ENCODE assay signal across 1 cellular context in genomic region chr5:66440202-66440680, GRCh38.
TF ChIP-seq lines count a peak whose summit lies in the region.

No MANE protein-coding gene starts in this region.

TF ChIP-seq in HEK293, 187 proteins besides CTCF, POLR2A, EP300 and RAD21 (continued from another document):
- TF ChIP-seq ZNF335 (tag by site-specific recombination; conservative IDR thresholded peaks at IDR 0.05): no peak
- no peak for TF ChIP-seq ZNF600 (tag by site-specific recombination; IDR thresholded peaks at IDR 0.05)
- TF ChIP-seq, protein P1, sequence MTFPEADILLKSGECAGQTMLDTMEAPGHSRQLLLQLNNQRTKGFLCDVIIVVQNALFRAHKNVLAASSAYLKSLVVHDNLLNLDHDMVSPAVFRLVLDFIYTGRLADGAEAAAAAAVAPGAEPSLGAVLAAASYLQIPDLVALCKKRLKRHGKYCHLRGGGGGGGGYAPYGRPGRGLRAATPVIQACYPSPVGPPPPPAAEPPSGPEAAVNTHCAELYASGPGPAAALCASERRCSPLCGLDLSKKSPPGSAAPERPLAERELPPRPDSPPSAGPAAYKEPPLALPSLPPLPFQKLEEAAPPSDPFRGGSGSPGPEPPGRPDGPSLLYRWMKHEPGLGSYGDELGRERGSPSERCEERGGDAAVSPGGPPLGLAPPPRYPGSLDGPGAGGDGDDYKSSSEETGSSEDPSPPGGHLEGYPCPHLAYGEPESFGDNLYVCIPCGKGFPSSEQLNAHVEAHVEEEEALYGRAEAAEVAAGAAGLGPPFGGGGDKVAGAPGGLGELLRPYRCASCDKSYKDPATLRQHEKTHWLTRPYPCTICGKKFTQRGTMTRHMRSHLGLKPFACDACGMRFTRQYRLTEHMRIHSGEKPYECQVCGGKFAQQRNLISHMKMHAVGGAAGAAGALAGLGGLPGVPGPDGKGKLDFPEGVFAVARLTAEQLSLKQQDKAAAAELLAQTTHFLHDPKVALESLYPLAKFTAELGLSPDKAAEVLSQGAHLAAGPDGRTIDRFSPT (tag by site-specific recombination; IDR thresholded peaks at IDR 0.05): 0 out of 2 replicates have a peak, but pooled peaks have one; percentile 29
- TF ChIP-seq, protein P2, sequence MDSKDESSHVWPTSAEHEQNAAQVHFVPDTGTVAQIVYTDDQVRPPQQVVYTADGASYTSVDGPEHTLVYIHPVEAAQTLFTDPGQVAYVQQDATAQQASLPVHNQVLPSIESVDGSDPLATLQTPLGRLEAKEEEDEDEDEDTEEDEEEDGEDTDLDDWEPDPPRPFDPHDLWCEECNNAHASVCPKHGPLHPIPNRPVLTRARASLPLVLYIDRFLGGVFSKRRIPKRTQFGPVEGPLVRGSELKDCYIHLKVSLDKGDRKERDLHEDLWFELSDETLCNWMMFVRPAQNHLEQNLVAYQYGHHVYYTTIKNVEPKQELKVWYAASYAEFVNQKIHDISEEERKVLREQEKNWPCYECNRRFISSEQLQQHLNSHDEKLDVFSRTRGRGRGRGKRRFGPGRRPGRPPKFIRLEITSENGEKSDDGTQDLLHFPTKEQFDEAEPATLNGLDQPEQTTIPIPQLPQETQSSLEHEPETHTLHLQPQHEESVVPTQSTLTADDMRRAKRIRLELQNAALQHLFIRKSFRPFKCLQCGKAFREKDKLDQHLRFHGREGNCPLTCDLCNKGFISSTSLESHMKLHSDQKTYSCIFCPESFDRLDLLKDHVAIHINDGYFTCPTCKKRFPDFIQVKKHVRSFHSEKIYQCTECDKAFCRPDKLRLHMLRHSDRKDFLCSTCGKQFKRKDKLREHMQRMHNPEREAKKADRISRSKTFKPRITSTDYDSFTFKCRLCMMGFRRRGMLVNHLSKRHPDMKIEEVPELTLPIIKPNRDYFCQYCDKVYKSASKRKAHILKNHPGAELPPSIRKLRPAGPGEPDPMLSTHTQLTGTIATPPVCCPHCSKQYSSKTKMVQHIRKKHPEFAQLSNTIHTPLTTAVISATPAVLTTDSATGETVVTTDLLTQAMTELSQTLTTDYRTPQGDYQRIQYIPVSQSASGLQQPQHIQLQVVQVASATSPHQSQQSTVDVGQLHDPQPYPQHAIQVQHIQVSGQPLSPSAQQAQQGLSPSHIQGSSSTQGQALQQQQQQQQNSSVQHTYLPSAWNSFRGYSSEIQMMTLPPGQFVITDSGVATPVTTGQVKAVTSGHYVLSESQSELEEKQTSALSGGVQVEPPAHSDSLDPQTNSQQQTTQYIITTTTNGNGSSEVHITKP (tag by site-specific recombination; IDR thresholded peaks at IDR 0.05): peak; percentile 44
- peak; percentile 25; the same call in 1 of the 2 replicates for TF ChIP-seq EGR2 (tag by site-specific recombination; IDR thresholded peaks at IDR 0.05; ENCODE audit: low read depth)
- TF ChIP-seq, protein P3, sequence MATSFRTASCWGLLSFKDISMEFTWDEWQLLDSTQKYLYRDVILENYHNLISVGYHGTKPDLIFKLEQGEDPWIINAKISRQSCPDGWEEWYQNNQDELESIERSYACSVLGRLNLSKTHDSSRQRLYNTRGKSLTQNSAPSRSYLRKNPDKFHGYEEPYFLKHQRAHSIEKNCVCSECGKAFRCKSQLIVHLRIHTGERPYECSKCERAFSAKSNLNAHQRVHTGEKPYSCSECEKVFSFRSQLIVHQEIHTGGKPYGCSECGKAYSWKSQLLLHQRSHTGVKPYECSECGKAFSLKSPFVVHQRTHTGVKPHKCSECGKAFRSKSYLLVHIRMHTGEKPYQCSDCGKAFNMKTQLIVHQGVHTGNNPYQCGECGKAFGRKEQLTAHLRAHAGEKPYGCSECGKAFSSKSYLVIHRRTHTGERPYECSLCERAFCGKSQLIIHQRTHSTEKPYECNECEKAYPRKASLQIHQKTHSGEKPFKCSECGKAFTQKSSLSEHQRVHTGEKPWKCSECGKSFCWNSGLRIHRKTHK (tag by site-specific recombination; IDR thresholded peaks at IDR 0.05): no peak
- no peak for TF ChIP-seq MEIS1 (CRISPR knock-in tag; IDR thresholded peaks at IDR 0.05; ENCODE audit: borderline replicate concordance)
- TF ChIP-seq ZNF837 (tag by site-specific recombination; IDR thresholded peaks at IDR 0.05): no peak
